Comparison of ENCODE assay signal across 8 cellular contexts in genomic region chr14:31419179-31420012, GRCh38. TPM values are rescaled to one million over a fixed set of nuclear protein-coding genes. Genes with fewer than 3 reads are reported as not detected.
DNase-seq lines count a peak whose midpoint lies in the region; ATAC-seq, FAIRE-seq and TF ChIP-seq lines count a peak whose summit lies in the region.

No MANE protein-coding gene starts in this region.

- no peak for TF ChIP-seq POLR2A in esophagus squamous epithelium (IDR thresholded peaks at IDR 0.05)

- peak overlapping the region; percentile 57 for H3K4me2 ChIP-seq in trophoblast cell (ENCODE audit: low read length)

- no peaks in the 10 kb centered on the region for H3K9me3 ChIP-seq in esophagus squamous epithelium
- no peaks in the 10 kb centered on the region for H3K9me3 ChIP-seq in trophoblast cell (ENCODE audit: insufficient read depth, low read depth, low read length)

- H2AK5ac ChIP-seq in trophoblast cell (ENCODE audit: low read length): no peak overlapping the region

- peak overlapping the region; percentile 85 to 95 (median 92) for H3K27ac ChIP-seq in esophagus squamous epithelium
- peak overlapping the region; percentile 58 for H3K27ac ChIP-seq in trophoblast cell (ENCODE audit: low read depth, low read length)

- H2AFZ ChIP-seq in trophoblast cell (ENCODE audit: insufficient read depth, low read length, poor library complexity): no peak overlapping the region

- peak overlapping the region; percentile 70 for H3K9ac ChIP-seq in trophoblast cell (ENCODE audit: low read length)

- WGBS in esophagus squamous epithelium, 2 donors: 11 to 13% methylated on average over 8 to 10 of the region's 15 CpGs
- WGBS in trophoblast cell (ENCODE audit: extremely low coverage, insufficient coverage, insufficient read length): no CpG with 5 or more reads among the region's 15 CpGs

- DNase-seq in NCI-H2171 treated with DMSO at 0.1 percent for 48 hours (lab: John Stamatoyannopoulos, UW) (peak; percentile 15), NCI-H2171 (lab: John Stamatoyannopoulos, UW) (no peak), RPMI7951 (ENCODE audit: low read depth) (peak; percentile 54), esophagus squamous epithelium (lab: John Stamatoyannopoulos, UW) (no peak), trophoblast cell (no peak), RCC 7860 (ENCODE audit: low spot score) (no peak)

- no peak for FAIRE-seq in RCC 7860 (lab: Jason Lieb, UNC)

- no peak overlapping the region for H3K4ac ChIP-seq in trophoblast cell (ENCODE audit: low read depth, low read length)

- H3K79me2 ChIP-seq in trophoblast cell (ENCODE audit: control insufficient read depth, insufficient read depth, low read length, poor library complexity): peaks cover 3% of the 10 kb centered on the region

- H4K91ac ChIP-seq in trophoblast cell (ENCODE audit: low read depth, low read length): no peak overlapping the region

- H2BK120ac ChIP-seq in trophoblast cell (ENCODE audit: insufficient read depth, low read length, poor library complexity): no peak overlapping the region

- H4K12ac ChIP-seq in trophoblast cell (ENCODE audit: low read depth, low read length): no peak overlapping the region

- no peak overlapping the region for H4K8ac ChIP-seq in trophoblast cell (ENCODE audit: low read depth, low read length)

- H3K36me3 ChIP-seq in esophagus squamous epithelium (no peaks in the 10 kb centered on the region), trophoblast cell (ENCODE audit: control insufficient read depth in 1 of 2, insufficient read depth in 2 of 2, low read length in 2 of 2) (no peaks in the 10 kb centered on the region)

- H3K4me1 ChIP-seq in esophagus squamous epithelium (peaks cover 0 to 47% (median 11%) of the 10 kb centered on the region in 3 donors), trophoblast cell (ENCODE audit: control insufficient read depth in 1 of 2, insufficient read depth in 2 of 2, low read length in 2 of 2) (peaks cover 0 to 2% of the 10 kb centered on the region in 2 experiments)

- no peak overlapping the region for H3K14ac ChIP-seq in trophoblast cell (ENCODE audit: low read length)

- no peak overlapping the region for H3K23ac ChIP-seq in trophoblast cell (ENCODE audit: low read length)

- no peak overlapping the region for H3K18ac ChIP-seq in trophoblast cell (ENCODE audit: low read length)

- H2BK5ac ChIP-seq in trophoblast cell (ENCODE audit: low read depth, low read length, poor library complexity): no peak overlapping the region

- no peak for TF ChIP-seq CTCF in esophagus squamous epithelium (IDR thresholded peaks at IDR 0.05)

- peaks cover 7% of the 10 kb centered on the region for H3K79me1 ChIP-seq in trophoblast cell (ENCODE audit: low read length)

- H3K4me3 ChIP-seq in esophagus squamous epithelium (peak overlapping the region; percentile 77 to 100 (median 92)), trophoblast cell (ENCODE audit: low read depth, low read length) (peak overlapping the region; percentile 92)

- ATAC-seq in GM18520 (IDR thresholded peaks at IDR 0.05; ENCODE audit: unreplicated experiment) (no peak), HG03571 (IDR thresholded peaks at IDR 0.05; ENCODE audit: unreplicated experiment) (no peak)

- no peak overlapping the region for H2BK12ac ChIP-seq in trophoblast cell (ENCODE audit: low read length)

- H3K27me3 ChIP-seq in esophagus squamous epithelium (no peaks in the 10 kb centered on the region), trophoblast cell (ENCODE audit: insufficient read depth, low read length) (no peaks in the 10 kb centered on the region)

- intact Hi-C loops in esophagus squamous epithelium (cut with DNase I): no loop called here

RNA-seq across cellular contexts. Expression of gene HEATR5A, which starts 1.0 kb away (rescaled TPM):
- 19.5 and 19.6 TPM in 2 replicates for total RNA-seq in RPMI7951 (2014; rRNA removed; shearing (Covaris generic))
- 10 to 100 TPM; 14.2 to 26.6 (median 17.0) TPM for total RNA-seq in esophagus squamous epithelium
- 32.7 and 34.2 TPM in 2 replicates for polyA plus RNA-seq in trophoblast cell (2013)

RNA-seq across cellular contexts. Expression of gene DTD2, which starts 37.9 kb away (rescaled TPM):
- 17.7 and 25.2 TPM in 2 replicates for total RNA-seq in RPMI7951 (2014; rRNA removed; shearing (Covaris generic))
- 10 to 100 TPM; 32.0 to 42.5 (median 34.8) TPM for total RNA-seq in esophagus squamous epithelium
- 6.9 and 7.2 TPM in 2 replicates for polyA plus RNA-seq in trophoblast cell (2013)

Comparison
In these comparisons a context has a peak if more than half of its experiments do, and no peak if none do; other contexts are left out.
1. DNase-seq: peak in NCI-H2171 treated with DMSO at 0.1 percent for 48 hours (single experiment) and RPMI7951 (single experiment); none in NCI-H2171 (single experiment), esophagus squamous epithelium (single experiment), trophoblast cell (0 of 2) and RCC 7860 (single experiment).